8 cellular contexts compared by ENCODE assay signal in genomic region chr7:138466069-138466756, GRCh38. TPM values are rescaled to one million over a fixed set of nuclear protein-coding genes. Genes with fewer than 3 reads are reported as not detected.
A peak's percentile ranks its signal among the peaks of the same experiment; 100 is the strongest.
DNase-seq lines count a peak whose midpoint lies in the region; ATAC-seq and TF ChIP-seq lines count a peak whose summit lies in the region.
"Not testable (repeated sequence)": the region's sequence is repeated elsewhere in the genome, so short reads cannot be mapped to it uniquely, and the experiment has no call there.

No MANE protein-coding gene starts in this region.

- DNase-seq in Caki2 (ENCODE audit: low read depth) (peak; percentile 53), kidney tubule cell (ENCODE audit: low spot score) (peak; percentile 57)
- DNase-seq in HEK293T (ENCODE audit: extremely low spot score); activated CD4-positive, alpha-beta T cell treated with anti-CD3 and anti-CD28 coated beads for 36 hours: not testable (repeated sequence)

- ATAC-seq in GM18907 (IDR thresholded peaks at IDR 0.05; ENCODE audit: unreplicated experiment) (peak; percentile 81), GM21367 (IDR thresholded peaks at IDR 0.05; ENCODE audit: unreplicated experiment) (peak; percentile 59), HG02970 (IDR thresholded peaks at IDR 0.05; ENCODE audit: low FRiP score, unreplicated experiment) (peak; percentile 80), HG03378 (IDR thresholded peaks at IDR 0.05; ENCODE audit: unreplicated experiment) (peak; percentile 67)
- ATAC-seq in activated CD4-positive, alpha-beta T cell treated with anti-CD3 and anti-CD28 coated beads for 36 hours: peak; percentile 49

- intact Hi-C loops in activated CD4-positive, alpha-beta T cell treated with anti-CD3 and anti-CD28 coated beads for 36 hours (cut with DNase I, micrococcal nuclease): not testable (repeated sequence)

- POLR2A ChIA-PET in HEK293T (lab: Yijun Ruan, JAX); activated CD4-positive, alpha-beta T cell treated with anti-CD3 and anti-CD28 coated beads for 36 hours (lab: Charles Lee): not testable (repeated sequence)

- not testable (repeated sequence) for H3K27me3 Mint-ChIP-seq in activated CD4-positive, alpha-beta T cell treated with anti-CD3 and anti-CD28 coated beads for 36 hours

- not testable (repeated sequence) for H3K4me3 Mint-ChIP-seq in activated CD4-positive, alpha-beta T cell treated with anti-CD3 and anti-CD28 coated beads for 36 hours

- not testable (repeated sequence) for H3K27ac Mint-ChIP-seq in activated CD4-positive, alpha-beta T cell treated with anti-CD3 and anti-CD28 coated beads for 36 hours

- not testable (repeated sequence) for H3K9me3 Mint-ChIP-seq in activated CD4-positive, alpha-beta T cell treated with anti-CD3 and anti-CD28 coated beads for 36 hours (ENCODE audit: low read depth)

- peaks cover 11% of the 10 kb centered on the region for H3K36me3 Mint-ChIP-seq in activated CD4-positive, alpha-beta T cell treated with anti-CD3 and anti-CD28 coated beads for 36 hours (ENCODE audit: low read depth)

- CTCF ChIA-PET in HEK293T (lab: Yijun Ruan, JAX): interaction anchor here (0.6 to 1.2 kb wide), 2 partner anchors 272 to 303 kb away, joined by 3 read pairs; no protein-coding TSS in a partner anchor
- CTCF ChIA-PET in activated CD4-positive, alpha-beta T cell treated with anti-CD3 and anti-CD28 coated beads for 36 hours (lab: Charles Lee): interaction anchor here (0.6 to 1.2 kb wide), 5 partner anchors 8 to 388 kb away, joined by 3 to 5 read pairs (median 3); no protein-coding TSS in a partner anchor

- in situ Hi-C loops in Caki2 (cut with HindIII; ENCODE audit: low pct_unique_long_range_greater_than_20kb, low sequenced_read_pairs): not testable (repeated sequence)

- peaks cover 51% of the 10 kb centered on the region for H3K4me1 Mint-ChIP-seq in activated CD4-positive, alpha-beta T cell treated with anti-CD3 and anti-CD28 coated beads for 36 hours

TF ChIP-seq in HEK293T, 16 proteins besides CTCF, POLR2A, EP300 and RAD21:
- TF ChIP-seq ZNF384 (IDR thresholded peaks at IDR 0.05): 0 out of 2 replicates have a peak, but pooled peaks have one; percentile 8

RNA-seq across cellular contexts. Expression of gene TRIM24, which starts 6.2 kb away (rescaled TPM):
- total RNA-seq in Caki2 (2014; rRNA removed; shearing (Covaris generic); ENCODE audit: low replicate concordance): 7.6 and 10.4 TPM in 2 replicates
- 10 to 100 TPM; 14.2 to 18.9 TPM for total RNA-seq in activated CD4-positive, alpha-beta T cell treated with anti-CD3 and anti-CD28 coated beads for 36 hours
